In genomic region chr3:189630667-189631372, GRCh38 we compare ENCODE assay signal across 1 cellular context.
TF ChIP-seq lines count a peak whose summit lies in the region.

No MANE protein-coding gene starts in this region.

TF ChIP-seq in GM12878, 131 proteins besides CTCF, POLR2A, EP300 and RAD21 (continued from another document):
- no peak for TF ChIP-seq ZNF687 (IDR thresholded peaks at IDR 0.05)
- TF ChIP-seq FOXM1 (IDR thresholded peaks at IDR 0.05; ENCODE audit: low read depth, low read length): peak; percentile 33; the same call in 1 of the 2 replicates
- peak; percentile 64 to 75 for TF ChIP-seq IKZF2 (IDR thresholded peaks at IDR 0.05)
- TF ChIP-seq MEF2A (IDR thresholded peaks at IDR 0.05; ENCODE audit: insufficient read depth, low read depth, low read length): peak; percentile 86
- TF ChIP-seq NFIC (IDR thresholded peaks at IDR 0.05; ENCODE audit: low read depth, low read length): peak; percentile 60; the same call in 1 of the 2 replicates
- no peak for TF ChIP-seq CBX5 (IDR thresholded peaks at IDR 0.05; ENCODE audit: low read depth)
- peak in 1 of 2 experiments; percentile 49; a peak in 1 of 4 replicates for TF ChIP-seq ETV6 (conservative IDR thresholded peaks at IDR 0.05 in 1 of 2, IDR thresholded peaks at IDR 0.05 in 1 of 2; ENCODE audit: borderline replicate concordance in 1 of 2, low read depth in 1 of 2)
- peak; percentile 56 for TF ChIP-seq PKNOX1 (IDR thresholded peaks at IDR 0.05)
- TF ChIP-seq POLR2AphosphoS5 (IDR thresholded peaks at IDR 0.05; ENCODE audit: low read length): peak; percentile 57
- peak; percentile 62; the same call in 1 of the 2 replicates for TF ChIP-seq POLR2AphosphoS2 (IDR thresholded peaks at IDR 0.05; ENCODE audit: low read depth, low read length)
- no peak for TF ChIP-seq MXI1 (IDR thresholded peaks at IDR 0.05; ENCODE audit: low read depth, low read length)
- TF ChIP-seq CREB1 (IDR thresholded peaks at IDR 0.05; ENCODE audit: low read depth): peak; percentile 15; the same call in 1 of the 2 replicates
- no peak for TF ChIP-seq JUND (IDR thresholded peaks at IDR 0.05; ENCODE audit: low read depth, low read length)
- no peak for TF ChIP-seq RELA (IDR thresholded peaks at IDR 0.05; ENCODE audit: borderline replicate concordance, partially characterized antibody)
- TF ChIP-seq RBBP5 (conservative IDR thresholded peaks at IDR 0.05): no peak
- TF ChIP-seq IKZF1 (conservative IDR thresholded peaks at IDR 0.05): peak; percentile 45
- peak; percentile 51; the same call in 1 of the 2 replicates for TF ChIP-seq CBFB (IDR thresholded peaks at IDR 0.05; ENCODE audit: low read depth)
- TF ChIP-seq NBN (IDR thresholded peaks at IDR 0.05): 0 out of 2 replicates have a peak, but pooled peaks have one; percentile 27
- no peak for TF ChIP-seq CEBPZ (IDR thresholded peaks at IDR 0.05; ENCODE audit: low read depth, low read length)
- TF ChIP-seq PRDM15 (CRISPR knock-in tag; IDR thresholded peaks at IDR 0.05): no peak
- TF ChIP-seq SPI1 (IDR thresholded peaks at IDR 0.05; ENCODE audit: borderline replicate concordance, insufficient read depth, low read depth, low read length): peak; percentile 18; the same call in 1 of the 2 replicates
- TF ChIP-seq MEF2B (IDR thresholded peaks at IDR 0.05; ENCODE audit: partially characterized antibody, poor library complexity, severe bottlenecking): peak; percentile 32
- no peak for TF ChIP-seq FOS (IDR thresholded peaks at IDR 0.05; ENCODE audit: borderline replicate concordance, extremely low read depth, insufficient read length)
- TF ChIP-seq CREM (IDR thresholded peaks at IDR 0.05; ENCODE audit: low read depth): 0 out of 2 replicates have a peak, but pooled peaks have one; percentile 16
